Comparison of ENCODE assay signal across 23 cellular contexts in the genomic region with DNA sequence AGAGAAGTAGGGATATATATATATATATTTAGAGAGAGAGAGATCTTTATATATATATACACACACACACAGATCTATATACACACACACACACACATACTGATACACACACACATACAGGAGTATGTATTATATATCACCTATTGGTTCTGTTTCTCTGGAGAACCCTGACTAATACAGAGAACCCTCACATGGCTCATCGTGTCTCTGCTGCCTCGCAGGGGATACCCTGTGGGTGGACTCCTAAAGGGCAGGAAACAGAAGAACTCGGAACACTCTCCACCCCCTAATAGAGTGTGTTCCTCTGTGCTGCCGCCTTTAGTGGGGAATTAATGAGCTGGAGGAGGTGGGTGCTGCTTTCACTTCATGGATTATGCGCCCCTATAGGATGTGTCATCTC.
"Had no signal": no experiment of that assay in that cellular context is flagged by ENCODE, and none has a peak within 500 bp of the region (broad histone marks: within the 10 kb centered on the region; RNA-seq: fewer than 3 reads in every experiment).

No MANE protein-coding gene starts in this region.

- DNase-seq: heart right ventricle; islet precursor cell; left ventricle myocardium inferior; midbrain; mucosa of descending colon; naive thymus-derived CD4-positive, alpha-beta T cell; nucleus accumbens; pancreas; posterior cingulate gyrus; retina; right cardiac atrium; stimulated activated CD4-positive, alpha-beta T cell treated with anti-CD3 and anti-CD28 coated beads, Interleukin-1b, Interleukin-23, amount 100 ng/mL, for 48 hours; stimulated activated CD4-positive, alpha-beta T cell treated with anti-CD3 and anti-CD28 coated beads, Interleukin-2, amount 100 ng/mL, for 48 hours; stimulated activated CD4-positive, alpha-beta T cell treated with anti-CD3 and anti-CD28 coated beads, Interleukin-4, amount 100 ng/mL, for 4 hours; stimulated activated CD8-positive, alpha-beta memory T cell treated with anti-CD3 and anti-CD28 coated beads, Interleukin-4, amount 100 ng/mL, for 48 hours; stimulated activated naive B cell treated with anti-CD40 and anti-IgM and Interleukin-4, amounts not matched to agents 10 μg/mL and 1 μg/mL and 100 μg/mL, for 72 hours; substantia nigra; uterus had no signal

- H3K27ac Mint-ChIP-seq: naive thymus-derived CD4-positive, alpha-beta T cell; natural killer cell treated with Interleukin-12 subunit alpha and Interleukin-12 subunit beta and Interleukin-15 and Interleukin-18, amount 100 ng/mL, for 72 hours; stimulated activated naive B cell treated with anti-CD40 and anti-IgM and Interleukin-4, amounts not matched to agents 10 μg/mL and 1 μg/mL and 100 μg/mL, for 72 hours; stimulated activated naive CD8-positive, alpha-beta T cell treated with anti-CD3 and anti-CD28 coated beads, Interleukin-15, Interleukin-2, amounts not matched to agents 100 ng/mL and 50 ng/mL, for 24 hours; type B pancreatic cell had no signal

- H3K9me3 Mint-ChIP-seq: natural killer cell treated with Interleukin-12 subunit alpha and Interleukin-12 subunit beta and Interleukin-15 and Interleukin-18, amount 100 ng/mL, for 72 hours; neural crest cell; stimulated activated naive B cell treated with anti-CD40 and anti-IgM and Interleukin-4, amounts not matched to agents 10 μg/mL and 1 μg/mL and 100 μg/mL, for 72 hours; stimulated activated naive CD8-positive, alpha-beta T cell treated with anti-CD3 and anti-CD28 coated beads, Interleukin-15, Interleukin-2, amounts not matched to agents 100 ng/mL and 50 ng/mL, for 24 hours; type B pancreatic cell had no signal

- ATAC-seq: heart right ventricle; mucosa of descending colon; naive thymus-derived CD4-positive, alpha-beta T cell; natural killer cell treated with Interleukin-12 subunit alpha and Interleukin-12 subunit beta and Interleukin-15 and Interleukin-18, amount 100 ng/mL, for 72 hours; pancreas; right cardiac atrium; sciatic nerve had no signal

- H3K36me3 Mint-ChIP-seq: naive thymus-derived CD4-positive, alpha-beta T cell; natural killer cell treated with Interleukin-12 subunit alpha and Interleukin-12 subunit beta and Interleukin-15 and Interleukin-18, amount 100 ng/mL, for 72 hours; stimulated activated naive B cell treated with anti-CD40 and anti-IgM and Interleukin-4, amounts not matched to agents 10 μg/mL and 1 μg/mL and 100 μg/mL, for 72 hours; type B pancreatic cell had no signal

- H3K4me3 Mint-ChIP-seq: naive thymus-derived CD4-positive, alpha-beta T cell; natural killer cell treated with Interleukin-12 subunit alpha and Interleukin-12 subunit beta and Interleukin-15 and Interleukin-18, amount 100 ng/mL, for 72 hours; neural crest cell; stimulated activated naive B cell treated with anti-CD40 and anti-IgM and Interleukin-4, amounts not matched to agents 10 μg/mL and 1 μg/mL and 100 μg/mL, for 72 hours; stimulated activated naive CD8-positive, alpha-beta T cell treated with anti-CD3 and anti-CD28 coated beads, Interleukin-15, Interleukin-2, amounts not matched to agents 100 ng/mL and 50 ng/mL, for 24 hours; type B pancreatic cell had no signal

- H3K4me1 Mint-ChIP-seq: stimulated activated naive B cell treated with anti-CD40 and anti-IgM and Interleukin-4, amounts not matched to agents 10 μg/mL and 1 μg/mL and 100 μg/mL, for 72 hours had no signal
